In genomic region chr16:29790949-29791844, GRCh38 we compare ENCODE assay signal across 8 cellular contexts. TPM values are rescaled to one million over a fixed set of nuclear protein-coding genes. Genes with fewer than 3 reads are reported as not detected.
A peak's percentile ranks its signal among the peaks of the same experiment; 100 is the strongest.
DNase-seq lines count a peak whose midpoint lies in the region; ATAC-seq and TF ChIP-seq lines count a peak whose summit lies in the region.

No MANE protein-coding gene starts in this region.

- H3K27me3 ChIP-seq in parathyroid adenoma (ENCODE audit: control insufficient read depth, insufficient read depth, low read length) = no peaks in the 10 kb centered on the region

- H2AFZ ChIP-seq in parathyroid adenoma = peak overlapping the region; percentile 96

- TF ChIP-seq CTCF in AG09309 (IDR thresholded peaks at IDR 0.05; ENCODE audit: control insufficient read depth, insufficient read depth, low read depth, low read length, missing control alignments) (no peak), parathyroid adenoma (IDR thresholded peaks at IDR 0.05) (no peak)

- peak overlapping the region; percentile 25 for H3K9ac ChIP-seq in parathyroid adenoma

- no peaks in the 10 kb centered on the region for H3K36me3 ChIP-seq in parathyroid adenoma (ENCODE audit: control insufficient read depth, insufficient read depth, low read length)

- ATAC-seq in GM21367 (IDR thresholded peaks at IDR 0.05; ENCODE audit: unreplicated experiment) = peak; percentile 9
- peak; percentile 3 for ATAC-seq in esophagus mucosa
- no peak for ATAC-seq in HG03457 (IDR thresholded peaks at IDR 0.05; ENCODE audit: unreplicated experiment)

- peak overlapping the region; percentile 96 for H3K27ac ChIP-seq in parathyroid adenoma

- no peaks in the 10 kb centered on the region for H3K9me3 ChIP-seq in parathyroid adenoma (ENCODE audit: control insufficient read depth, low read length)

- peaks cover 30% of the 10 kb centered on the region for H3K4me1 ChIP-seq in parathyroid adenoma

- H3K79me2 ChIP-seq in parathyroid adenoma = peaks cover 44% of the 10 kb centered on the region

- H3K4me3 ChIP-seq in AG09309 (ENCODE audit: control insufficient read depth, low read depth, low read length) = peak overlapping the region; percentile 72
- peak overlapping the region; percentile 72 for H3K4me3 ChIP-seq in parathyroid adenoma (ENCODE audit: low read depth, low read length)

- no peak for DNase-seq in AG09309 (ENCODE audit: low read depth)
- DNase-seq in RKO (ENCODE audit: low spot score) = peak; percentile 27
- DNase-seq in NCI-H2107 (lab: John Stamatoyannopoulos, UW) = no peak
- DNase-seq in germinal center (ENCODE audit: low spot score) = no peak

- H3K4me2 ChIP-seq in parathyroid adenoma (ENCODE audit: low read length) = peak overlapping the region; percentile 72

RNA-seq across cellular contexts. Expression of gene KIF22, which starts 0.6 kb away (rescaled TPM):
- 28.7 TPM for total RNA-seq in esophagus mucosa

RNA-seq across cellular contexts. Expression of gene ZG16, which starts 13.1 kb away (rescaled TPM):
- not detected for total RNA-seq in esophagus mucosa

RNA-seq across cellular contexts. Expression of gene MAZ, which starts 15.1 kb away (rescaled TPM):
- 169 TPM for total RNA-seq in esophagus mucosa

RNA-seq across cellular contexts. Expression of gene PRRT2, which starts 20.8 kb away (rescaled TPM):
- total RNA-seq in esophagus mucosa = not detected

RNA-seq across cellular contexts. Expression of gene PAGR1, which starts 24.8 kb away (rescaled TPM):
- 13.4 TPM for total RNA-seq in esophagus mucosa
